ENCODE assay signal across 8 cellular contexts in genomic region chr2:225042800-225043167, GRCh38. TPM values are rescaled to one million over a fixed set of nuclear protein-coding genes. Genes with fewer than 3 reads are reported as not detected.
A peak's percentile ranks its signal among the peaks of the same experiment; 100 is the strongest.
DNase-seq lines count a peak whose midpoint lies in the region; ATAC-seq and TF ChIP-seq lines count a peak whose summit lies in the region.

No MANE protein-coding gene starts in this region.

- H2BK120ac ChIP-seq in neuronal stem cell (ENCODE audit: low read depth, low read length) = no peak overlapping the region

- no peak overlapping the region for H3K14ac ChIP-seq in neuronal stem cell (ENCODE audit: low read length)

- H3K79me2 ChIP-seq in Loucy (ENCODE audit: insufficient read depth, low read length) = peaks cover 33% of the 10 kb centered on the region

- in situ Hi-C loops in G401 (cut with HindIII; ENCODE audit: low sequenced_read_pairs) = no loop called here

- H3F3A ChIP-seq in Loucy (ENCODE audit: low read depth) = no peaks in the 10 kb centered on the region

- whole genome bisulfite sequencing in neuronal stem cell (ENCODE audit: extremely low coverage in 2 of 2, insufficient read length in 2 of 2, insufficient replicate concordance in 1 of 2), 2 donors = no CpG with 5 or more reads among the region's 13 CpGs

- H3K4me2 ChIP-seq in BLaER1 treated with 17β-estradiol and CSF1 and Interleukin-3, amounts not matched to agents 10 nM and 100 nM = peak overlapping the region; percentile 81 to 97 (median 87)
- peak overlapping the region; percentile 80 for H3K4me2 ChIP-seq in Loucy (ENCODE audit: low read depth, low read length, poor library complexity, severe bottlenecking)
- peak overlapping the region; percentile 83 for H3K4me2 ChIP-seq in neuronal stem cell (ENCODE audit: insufficient read depth, low read length, poor library complexity, severe bottlenecking)

- H3K27ac Mint-ChIP-seq in dendritic cell treated with granulocyte-macrophage colony-stimulating factor and Interleukin-4, amounts not matched to agents 40 ng/mL and 50 ng/mL, for 4 days = peak overlapping the region; percentile 98

- H2BK12ac ChIP-seq in neuronal stem cell (ENCODE audit: low read length) = no peak overlapping the region

- H3K9ac ChIP-seq in BLaER1 treated with 17β-estradiol and CSF1 and Interleukin-3, amounts not matched to agents 10 nM and 100 nM = peak overlapping the region in 9 of 11 experiments; percentile 80 to 88 (median 84); a peak in 15 of 22 replicates
- H3K9ac ChIP-seq in Loucy (ENCODE audit: low read depth, low read length, poor library complexity, severe bottlenecking) (no peak overlapping the region), neuronal stem cell (ENCODE audit: low read depth, low read length, poor library complexity) (no peak overlapping the region)

- peak overlapping the region; percentile 75 to 93 (median 85) for H3K4me3 ChIP-seq in BLaER1 treated with 17β-estradiol and CSF1 and Interleukin-3, amounts not matched to agents 10 nM and 100 nM
- peak overlapping the region; percentile 94 for H3K4me3 ChIP-seq in Loucy (ENCODE audit: low read length, poor library complexity, severe bottlenecking)
- H3K4me3 ChIP-seq in neuronal stem cell (ENCODE audit: low read length in 2 of 2) = peak overlapping the region; percentile 53 to 63

- peak overlapping the region in 7 of 11 experiments; percentile 75 to 87 (median 80); a peak in 8 of 22 replicates for H3K27ac ChIP-seq in BLaER1 treated with 17β-estradiol and CSF1 and Interleukin-3, amounts not matched to agents 10 nM and 100 nM
- H3K27ac ChIP-seq in neuronal stem cell (replicated peaks; ENCODE audit: low read length) = no peak overlapping the region

- peaks cover 0 to 12% (median 3%) of the 10 kb centered on the region in 11 experiments; a peak in 9 of 22 replicates for H4K20me1 ChIP-seq in BLaER1 treated with 17β-estradiol and CSF1 and Interleukin-3, amounts not matched to agents 10 nM and 100 nM
- peaks cover 18% of the 10 kb centered on the region for H4K20me1 ChIP-seq in Loucy (ENCODE audit: insufficient read depth, low read length, poor library complexity, severe bottlenecking)

- DNase-seq in neuronal stem cell (ENCODE audit: low spot score) (no peak), NCI-H2196 treated with DMSO at 0.1 percent for 48 hours (lab: John Stamatoyannopoulos, UW; ENCODE audit: unreplicated experiment) (no peak), SW480 (ENCODE audit: low spot score) (no peak), G401 (ENCODE audit: low spot score) (no peak)

- no peak for ATAC-seq in GM19023 (IDR thresholded peaks at IDR 0.05; ENCODE audit: unreplicated experiment)

- H4K8ac ChIP-seq in neuronal stem cell (ENCODE audit: low read depth, low read length) = no peak overlapping the region

- H4K91ac ChIP-seq in neuronal stem cell (ENCODE audit: low read depth, low read length, poor library complexity) = no peak overlapping the region

- no peak for TF ChIP-seq CTCF in Loucy (conservative IDR thresholded peaks at IDR 0.05; ENCODE audit: low read length)

- no peak overlapping the region for H2AK5ac ChIP-seq in neuronal stem cell (ENCODE audit: low read depth, low read length)

- H3K4me1 Mint-ChIP-seq in dendritic cell treated with granulocyte-macrophage colony-stimulating factor and Interleukin-4, amounts not matched to agents 40 ng/mL and 50 ng/mL, for 4 days (ENCODE audit: low read depth) = peaks cover 44% of the 10 kb centered on the region

- H3K18ac ChIP-seq in neuronal stem cell (ENCODE audit: low read length) = no peak overlapping the region

- H3K9me2 ChIP-seq in Loucy (replicated peaks; ENCODE audit: low read depth, low read length) = no peaks in the 10 kb centered on the region

- no peaks in the 10 kb centered on the region; a peak in 2 of 22 replicates for H3K36me3 ChIP-seq in BLaER1 treated with 17β-estradiol and CSF1 and Interleukin-3, amounts not matched to agents 10 nM and 100 nM
- H3K36me3 ChIP-seq in Loucy (ENCODE audit: insufficient read depth, low read length) (no peaks in the 10 kb centered on the region), neuronal stem cell (replicated peaks in 1 of 2; ENCODE audit: control insufficient read depth in 2 of 2, insufficient read depth in 2 of 2, low read length in 2 of 2) (no peaks in the 10 kb centered on the region)

- H2BK15ac ChIP-seq in neuronal stem cell (ENCODE audit: low read length) = no peak overlapping the region

- H3K79me1 ChIP-seq in neuronal stem cell (ENCODE audit: low read depth, low read length) = peaks cover 1% of the 10 kb centered on the region

- no peak overlapping the region for H2AFZ ChIP-seq in Loucy (ENCODE audit: low read length)
- H2AFZ ChIP-seq in neuronal stem cell (ENCODE audit: low read length) = peak overlapping the region; percentile 97

- peaks cover 19 to 27% (median 22%) of the 10 kb centered on the region in 11 experiments; a peak in 19 of 22 replicates for H3K27me3 ChIP-seq in BLaER1 treated with 17β-estradiol and CSF1 and Interleukin-3, amounts not matched to agents 10 nM and 100 nM
- H3K27me3 ChIP-seq in Loucy (ENCODE audit: insufficient read depth, low read length, poor library complexity, severe bottlenecking) = peaks cover 4% of the 10 kb centered on the region
- H3K27me3 ChIP-seq in neuronal stem cell (ENCODE audit: control insufficient read depth in 3 of 3, insufficient read depth in 3 of 3, low read depth in 1 of 3, low read length in 3 of 3) = peaks cover 6 to 44% (median 43%) of the 10 kb centered on the region in 3 experiments

- no peak overlapping the region for H3K4ac ChIP-seq in neuronal stem cell (ENCODE audit: low read length)

- H3K9me3 ChIP-seq in BLaER1 treated with 17β-estradiol and CSF1 and Interleukin-3, amounts not matched to agents 10 nM and 100 nM (replicated peaks in 1 of 11) = no peaks in the 10 kb centered on the region
- H3K9me3 ChIP-seq in Loucy (ENCODE audit: insufficient read depth, low read depth, low read length) (no peaks in the 10 kb centered on the region), neuronal stem cell (replicated peaks in 1 of 2; ENCODE audit: control insufficient read depth in 2 of 2, insufficient read depth in 1 of 2, low read depth in 1 of 2, low read length in 2 of 2) (no peaks in the 10 kb centered on the region)

- H2BK5ac ChIP-seq in neuronal stem cell (ENCODE audit: low read length) = no peak overlapping the region

- peaks cover 43% of the 10 kb centered on the region for H3K36me3 Mint-ChIP-seq in dendritic cell treated with granulocyte-macrophage colony-stimulating factor and Interleukin-4, amounts not matched to agents 40 ng/mL and 50 ng/mL, for 4 days (ENCODE audit: low read depth)

- H3K9me3 Mint-ChIP-seq in dendritic cell treated with granulocyte-macrophage colony-stimulating factor and Interleukin-4, amounts not matched to agents 40 ng/mL and 50 ng/mL, for 4 days = no peaks in the 10 kb centered on the region

- peaks cover 19% of the 10 kb centered on the region for H3K27me3 Mint-ChIP-seq in dendritic cell treated with granulocyte-macrophage colony-stimulating factor and Interleukin-4, amounts not matched to agents 40 ng/mL and 50 ng/mL, for 4 days

- peaks cover 18 to 26% (median 21%) of the 10 kb centered on the region in 10 experiments for H3K4me1 ChIP-seq in BLaER1 treated with 17β-estradiol and CSF1 and Interleukin-3, amounts not matched to agents 10 nM and 100 nM
- peaks cover 47% of the 10 kb centered on the region for H3K4me1 ChIP-seq in Loucy (ENCODE audit: insufficient read depth, low read length, poor library complexity, severe bottlenecking)
- peaks cover 0 to 5% of the 10 kb centered on the region in 2 donors for H3K4me1 ChIP-seq in neuronal stem cell (ENCODE audit: control insufficient read depth in 2 of 2, insufficient read depth in 1 of 2, low read depth in 1 of 2, low read length in 2 of 2)

- intact Hi-C loops in dendritic cell treated with granulocyte-macrophage colony-stimulating factor and Interleukin-4, amounts not matched to agents 40 ng/mL and 50 ng/mL, for 4 days (cut with micrococcal nuclease) = loop anchor here (5.0 kb wide), 2 partner anchors 35 to 70 kb away; no protein-coding TSS in a partner anchor

- peak overlapping the region; percentile 88 for H3K4me3 Mint-ChIP-seq in dendritic cell treated with granulocyte-macrophage colony-stimulating factor and Interleukin-4, amounts not matched to agents 40 ng/mL and 50 ng/mL, for 4 days

- no peak overlapping the region for H3K23ac ChIP-seq in neuronal stem cell (ENCODE audit: low read depth, low read length, poor library complexity)

RNA-seq across cellular contexts. Expression of gene DOCK10, which starts 0.5 kb away (rescaled TPM):
- polyA plus RNA-seq in neuronal stem cell (2013, experiment 1 of 2) = 0.84 TPM
- 0.79 TPM for polyA plus RNA-seq in neuronal stem cell (2013, experiment 2 of 2)
- not detected in 2 replicates for total RNA-seq in G401 (2014; rRNA removed; shearing (Covaris generic))

Comparison
In these comparisons a context has a peak if more than half of its experiments do, and no peak if none do; other contexts are left out.
1. H3K9ac ChIP-seq: peak in BLaER1 treated with 17β-estradiol and CSF1 and Interleukin-3, amounts not matched to agents 10 nM and 100 nM (9 of 11); none in Loucy (single experiment) and neuronal stem cell (single experiment).
2. Peak in every context shown above with its lines, with median percentiles within 50 percentile points of each other: H3K4me2 ChIP-seq and H3K4me3 ChIP-seq.